In genomic region chr1:228867093-228867950, GRCh38 we compare ENCODE assay signal across 10 cellular contexts.
DNase-seq lines count a peak whose midpoint lies in the region; ATAC-seq and TF ChIP-seq lines count a peak whose summit lies in the region.
"Had no signal": no experiment of that assay in that cellular context is flagged by ENCODE, and none has a peak within 500 bp of the region (broad histone marks: within the 10 kb centered on the region; RNA-seq: fewer than 3 reads in every experiment).

No MANE protein-coding gene starts in this region.

- no peak for DNase-seq in Right ventricle myocardium inferior (ENCODE audit: missing footprints)
- DNase-seq in cardiac septum (ENCODE audit: low spot score) = no peak
- peak; percentile 12 for DNase-seq in NCI-H510A (lab: John Stamatoyannopoulos, UW)
- peak; percentile 16 for DNase-seq in colonic mucosa
- DNase-seq in stomach = peak; percentile 58
- DNase-seq in effector memory CD8-positive, alpha-beta T cell = no peak
- DNase-seq: effector CD8-positive, alpha-beta T cell had no signal

- 32 to 63% (median 50%) methylated on average over 7 of the region's 7 CpGs for WGBS in stomach, 5 donors

- peaks cover 3% of the 10 kb centered on the region for H3K36me3 Mint-ChIP-seq in effector memory CD8-positive, alpha-beta T cell (ENCODE audit: insufficient read depth)

- no peaks in the 10 kb centered on the region for H3K9me3 ChIP-seq in colonic mucosa
- H3K9me3 ChIP-seq in stomach = no peaks in the 10 kb centered on the region
- H3K9me3 ChIP-seq: ovary had no signal

- peak overlapping the region in 1 of 2 donors; percentile 29 for H3K27ac Mint-ChIP-seq in effector memory CD8-positive, alpha-beta T cell

- H3K4me3 ChIP-seq in colonic mucosa = no peak overlapping the region
- H3K4me3 ChIP-seq in stomach = no peak overlapping the region
- H3K4me3 ChIP-seq: ovary had no signal

- TF ChIP-seq CTCF in colonic mucosa (IDR thresholded peaks at IDR 0.05) = no peak
- no peak for TF ChIP-seq CTCF in stomach (IDR thresholded peaks at IDR 0.05)

- no peaks in the 10 kb centered on the region for H3K36me3 ChIP-seq in colonic mucosa
- no peaks in the 10 kb centered on the region for H3K36me3 ChIP-seq in stomach
- H3K36me3 ChIP-seq: ovary had no signal

- H3K9ac ChIP-seq in colonic mucosa (ENCODE audit: low read depth in 2 of 2, low read length in 2 of 2) = no peak overlapping the region

- intact Hi-C loops in Right ventricle myocardium inferior (cut with DNase I) (no loop called here), cardiac septum (cut with DNase I) (no loop called here), colonic mucosa (cut with DNase I) (no loop called here), stomach (cut with DNase I; ENCODE audit: low total_unique reads) (no loop called here)

- peak; percentile 63 for ATAC-seq in Right ventricle myocardium inferior
- no peak for ATAC-seq in HG03196 (IDR thresholded peaks at IDR 0.05; ENCODE audit: unreplicated experiment)
- ATAC-seq in effector memory CD8-positive, alpha-beta T cell (replicated peaks) = no peak
- ATAC-seq in HG03108 (IDR thresholded peaks at IDR 0.05; ENCODE audit: unreplicated experiment) = no peak

- H3K27me3 ChIP-seq in colonic mucosa = no peaks in the 10 kb centered on the region
- no peaks in the 10 kb centered on the region for H3K27me3 ChIP-seq in stomach
- H3K27me3 ChIP-seq: ovary had no signal

- H3K4me3 Mint-ChIP-seq in effector memory CD8-positive, alpha-beta T cell = no peak overlapping the region

- peaks cover 0 to 8% of the 10 kb centered on the region in 2 donors for H3K27me3 Mint-ChIP-seq in effector memory CD8-positive, alpha-beta T cell

- no peak for TF ChIP-seq EP300 in stomach (IDR thresholded peaks at IDR 0.05)

- peaks cover 10 to 12% of the 10 kb centered on the region in 2 donors for H3K4me1 Mint-ChIP-seq in effector memory CD8-positive, alpha-beta T cell (ENCODE audit: low read depth in 2 of 2)

- no peak overlapping the region for H3K27ac ChIP-seq in colonic mucosa
- H3K27ac ChIP-seq in stomach = peak overlapping the region; percentile 10 to 67 (median 40)
- H3K27ac ChIP-seq: ovary had no signal

- peaks cover 3% of the 10 kb centered on the region for H3K4me1 ChIP-seq in colonic mucosa
- H3K4me1 ChIP-seq in stomach = peaks cover 19 to 50% (median 46%) of the 10 kb centered on the region in 4 donors

- H3K9me3 Mint-ChIP-seq in effector memory CD8-positive, alpha-beta T cell = no peaks in the 10 kb centered on the region

- TF ChIP-seq POLR2A in stomach (IDR thresholded peaks at IDR 0.05) = no peak

Comparison
In these comparisons a context has a peak if more than half of its experiments do, and no peak if none do; other contexts are left out.
1. DNase-seq: peak in NCI-H510A (single experiment), colonic mucosa (single experiment) and stomach (single experiment); none in Right ventricle myocardium inferior (single experiment), cardiac septum (single experiment) and effector memory CD8-positive, alpha-beta T cell (0 of 3).